In the genomic region with DNA sequence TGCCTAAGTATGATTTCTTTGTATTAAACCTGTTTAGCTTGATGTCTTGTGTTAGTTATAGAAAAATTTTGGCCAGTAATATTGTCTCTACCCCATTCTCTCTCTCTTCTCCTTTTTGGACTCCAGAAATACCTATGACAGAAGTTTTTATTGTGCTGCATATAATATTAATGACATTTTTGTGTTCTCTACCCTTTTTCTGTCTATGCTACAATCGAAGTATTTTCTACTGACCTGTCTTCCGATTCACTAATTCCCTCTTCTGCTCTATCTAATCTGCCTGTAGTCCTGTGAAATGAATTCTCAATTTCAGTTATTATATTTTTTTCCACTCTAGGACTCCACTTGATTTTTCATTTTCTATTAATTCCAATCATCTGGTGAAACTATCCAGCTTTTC, we compare ENCODE assay signal across 8 cellular contexts. TPM values are rescaled to one million over a fixed set of nuclear protein-coding genes. Genes with fewer than 3 reads are reported as not detected.
"Had no signal": no experiment of that assay in that cellular context is flagged by ENCODE, and none has a peak within 500 bp of the region (broad histone marks: within the 10 kb centered on the region; RNA-seq: fewer than 3 reads in every experiment).

No MANE protein-coding gene starts in this region.

- H3K27ac ChIP-seq: GM23248, KMS-11 had no signal

- H3K4me2 ChIP-seq: KMS-11 had no signal

- H3K4me3 ChIP-seq: GM23248, HAP-1 had no signal

- DNase-seq: GM23248, GOT3, H7, KBM-7 had no signal

- H2AFZ ChIP-seq: GM23248 had no signal

- ATAC-seq: HCT116 had no signal

- H3K9me3 ChIP-seq: HAP-1 had no signal

- H3K9ac ChIP-seq: GM23248, KMS-11 had no signal

- H3K36me3 ChIP-seq: HAP-1 had no signal

- H3K4me1 ChIP-seq: HAP-1 had no signal

- FAIRE-seq: HTR-8/SVneo had no signal

RNA-seq across cellular contexts. Expression of gene TMEM92, which starts 26.0 kb away (rescaled TPM):
- polyA plus RNA-seq: GM23248 had no signal
